In genomic region chr1:231161711-231162299, GRCh38 we compare ENCODE assay signal across 9 cellular contexts. TPM values are rescaled to one million over a fixed set of nuclear protein-coding genes. Genes with fewer than 3 reads are reported as not detected.
A peak's percentile ranks its signal among the peaks of the same experiment; 100 is the strongest.
DNase-seq lines count a peak whose midpoint lies in the region; ATAC-seq and TF ChIP-seq lines count a peak whose summit lies in the region.
"Had no signal": no experiment of that assay in that cellular context is flagged by ENCODE, and none has a peak within 500 bp of the region (broad histone marks: within the 10 kb centered on the region; RNA-seq: fewer than 3 reads in every experiment).

TRIM67 (plus strand) TSS chr1:231162058; CDS start chr1:231162970, 912 bp downstream.

- no peak within 1 kb of the TSS for H3K4me3 ChIP-seq in body of pancreas
- H3K4me3 ChIP-seq in right lobe of liver, result peak within 1 kb of the TSS in 2 of 3 donors; percentile 17 to 46
- peak within 1 kb of the TSS; percentile 14 to 38 (median 29) for H3K4me3 ChIP-seq in upper lobe of left lung

- ATAC-seq in body of pancreas (peak; percentile 71), right lobe of liver (peak; percentile 43 to 71 (median 52)), upper lobe of left lung (ENCODE audit: low FRiP score in 2 of 2) (peak in 1 of 2 donors; percentile 52), GM18517 (IDR thresholded peaks at IDR 0.05; ENCODE audit: unreplicated experiment) (no peak), GM18861 (IDR thresholded peaks at IDR 0.05; ENCODE audit: unreplicated experiment) (no peak)

- no peak for TF ChIP-seq POLR2A in body of pancreas (IDR thresholded peaks at IDR 0.05)
- TF ChIP-seq POLR2A in right lobe of liver (IDR thresholded peaks at IDR 0.05), result no peak
- TF ChIP-seq POLR2A in upper lobe of left lung (IDR thresholded peaks at IDR 0.05), result no peak

- DNase-seq in DMS114 treated with DMSO at 0.1 percent for 48 hours (lab: John Stamatoyannopoulos, UW; ENCODE audit: unreplicated experiment), result peak; percentile 34
- peak; percentile 54 for DNase-seq in NCI-H1105 treated with DMSO at 0.1 percent for 48 hours (lab: John Stamatoyannopoulos, UW)
- peak in 3 of 4 donors; percentile 28 to 44 (median 30) for DNase-seq in body of pancreas
- peak in 1 of 3 donors; percentile 21 for DNase-seq in right lobe of liver
- DNase-seq in upper lobe of left lung, result no peak
- DNase-seq in activated CD8-positive, alpha-beta memory T cell treated with anti-CD3 and anti-CD28 coated beads, Interleukin-2, amount 50 U/mL, for 48 hours, result no peak

- TF ChIP-seq EP300 in upper lobe of left lung (IDR thresholded peaks at IDR 0.05), result no peak

- peaks cover 5 to 17% of the 10 kb centered on the region in 2 donors for H3K27me3 ChIP-seq in body of pancreas
- H3K27me3 ChIP-seq in right lobe of liver, result peaks cover 9 to 16% of the 10 kb centered on the region in 2 donors
- peaks cover 0 to 44% (median 22%) of the 10 kb centered on the region in 4 donors for H3K27me3 ChIP-seq in upper lobe of left lung

- TF ChIP-seq CTCF in body of pancreas (IDR thresholded peaks at IDR 0.05), result no peak
- no peak for TF ChIP-seq CTCF in right lobe of liver (IDR thresholded peaks at IDR 0.05)
- TF ChIP-seq CTCF in upper lobe of left lung (IDR thresholded peaks at IDR 0.05), result no peak

- WGBS in body of pancreas, 2 donors, result 1 to 5% methylated on average over 18 to 41 of the region's 41 CpGs
- WGBS in right lobe of liver (ENCODE audit: insufficient coverage, low coverage, low lambda C conversion rate, missing lambda C conversion rate), result 1% methylated on average over 10 of the region's 41 CpGs
- WGBS in upper lobe of left lung, 2 donors, result 2% methylated on average over 21 of the region's 41 CpGs; no CpG with 5 or more reads in 1 of the 2 donors

- H3K27ac ChIP-seq in body of pancreas, result peak within 1 kb of the TSS in 1 of 4 donors; percentile 24
- H3K27ac ChIP-seq in right lobe of liver, result no peak within 1 kb of the TSS
- no peak within 1 kb of the TSS for H3K27ac ChIP-seq in upper lobe of left lung

- H3K36me3 ChIP-seq in body of pancreas (replicated peaks in 1 of 2; ENCODE audit: insufficient read depth in 1 of 2, low read depth in 2 of 2), result no peaks in the 10 kb centered on the region
- H3K36me3 ChIP-seq in right lobe of liver, result no peaks in the 10 kb centered on the region
- H3K36me3 ChIP-seq in upper lobe of left lung, result no peaks in the 10 kb centered on the region

- H3K9me3 ChIP-seq in body of pancreas (no peaks in the 10 kb centered on the region), right lobe of liver (no peaks in the 10 kb centered on the region), upper lobe of left lung (no peaks in the 10 kb centered on the region)

- intact Hi-C loops in body of pancreas (cut with DNase I) (no loop called here), right lobe of liver (cut with DNase I) (no loop called here)

- peaks cover 26% of the 10 kb centered on the region for H3K4me1 ChIP-seq in body of pancreas
- peaks cover 0 to 16% (median 2%) of the 10 kb centered on the region in 4 donors for H3K4me1 ChIP-seq in right lobe of liver
- peaks cover 26 to 31% (median 28%) of the 10 kb centered on the region in 4 donors for H3K4me1 ChIP-seq in upper lobe of left lung

RNA-seq across cellular contexts. Expression of gene TRIM67, which starts in this region (rescaled TPM):
- total RNA-seq in body of pancreas, result under 1 TPM in 1 of 2 donors, not detected in 1; under 0.01 TPM
- not detected for total RNA-seq in right lobe of liver
- under 1 TPM in 1 of 6 donors, not detected in 5; 0.03 TPM for total RNA-seq in upper lobe of left lung
- total RNA-seq: activated naive CD8-positive, alpha-beta T cell treated with anti-CD3 and anti-CD28 coated beads, Interleukin-2, amount 10 ng/mL, durations not matched to agents 7 days and 5 days had no signal

Comparison
In these comparisons a context has a peak if more than half of its experiments do, and no peak if none do; other contexts are left out.
1. Peak in DNase-seq and ATAC-seq in body of pancreas; RNA of the gene not detected or under 1 TPM.
2. Peak in ATAC-seq and H3K4me3 ChIP-seq in right lobe of liver; RNA of the gene not detected or under 1 TPM.
3. DNase-seq: peak in DMS114 treated with DMSO at 0.1 percent for 48 hours (single experiment) and NCI-H1105 treated with DMSO at 0.1 percent for 48 hours (single experiment); none in upper lobe of left lung (0 of 2) and activated CD8-positive, alpha-beta memory T cell treated with anti-CD3 and anti-CD28 coated beads, Interleukin-2, amount 50 U/mL, for 48 hours (single experiment).
4. H3K4me3 ChIP-seq: peak in upper lobe of left lung (4 of 4); none in body of pancreas (0 of 2).